30 cellular contexts compared by ENCODE assay signal in genomic region chr2:7607774-7608173, GRCh38.
"Had no signal": no experiment of that assay in that cellular context is flagged by ENCODE, and none has a peak within 500 bp of the region (broad histone marks: within the 10 kb centered on the region; RNA-seq: fewer than 3 reads in every experiment).

No MANE protein-coding gene starts in this region.

- H3K79me2 ChIP-seq: parathyroid adenoma had no signal

- DNase-seq: activated CD8-positive, alpha-beta memory T cell treated with anti-CD3 and anti-CD28 coated beads for 24 hours; activated effector memory CD4-positive, alpha-beta T cell treated with Interleukin-2 at 50 U/mL for 16 hours; activated naive CD4-positive, alpha-beta T cell treated with anti-CD3 and anti-CD28 coated beads, Interleukin-2, amount 10 ng/mL, durations not matched to agents 7 days and 5 days; activated T-cell treated with anti-CD3 and anti-CD28 coated beads, Interleukin-2, amount 50 U/mL, for 24 hours; dermis blood vessel endothelial cell; effector CD4-positive, alpha-beta T cell; foreskin keratinocyte; heart left ventricle; kidney glomerular epithelial cell; left lung; lower lobe of right lung; mesenchymal stem cell; occipital lobe; psoas muscle; sigmoid colon; small intestine; stimulated activated CD4-positive, alpha-beta T cell treated with anti-CD3 and anti-CD28 coated beads, Interleukin-4, amount 100 ng/mL, for 4 hours; stimulated activated CD8-positive, alpha-beta memory T cell treated with anti-CD3 and anti-CD28 coated beads, Interleukin-4, amount 100 ng/mL, for 48 hours; stimulated activated naive CD4-positive, alpha-beta T cell; T-helper 9 cell; trophoblast cell; uterus; WERI-Rb-1 had no signal

- H3K27me3 Mint-ChIP-seq: activated naive CD4-positive, alpha-beta T cell treated with anti-CD3 and anti-CD28 coated beads, Interleukin-2, amount 10 ng/mL, durations not matched to agents 7 days and 5 days; activated T-cell treated with anti-CD3 and anti-CD28 coated beads, Interleukin-2, amount 50 U/mL, for 24 hours; central memory CD8-positive, alpha-beta T cell had no signal

- H3K27me3 ChIP-seq: breast epithelium, esophagus muscularis mucosa, foreskin keratinocyte, heart left ventricle, left lung, sigmoid colon, uterus had no signal

- H2AFZ ChIP-seq: parathyroid adenoma had no signal

- H3K4me3 Mint-ChIP-seq: activated naive CD4-positive, alpha-beta T cell treated with anti-CD3 and anti-CD28 coated beads, Interleukin-2, amount 10 ng/mL, durations not matched to agents 7 days and 5 days; activated T-cell treated with anti-CD3 and anti-CD28 coated beads, Interleukin-2, amount 50 U/mL, for 24 hours; central memory CD8-positive, alpha-beta T cell had no signal

- ATAC-seq: activated CD4-positive, CD25-positive, alpha-beta regulatory T cell treated with anti-CD3 and anti-CD28 coated beads, Interleukin-2, amount 50 U/mL, for 24 hours; foreskin keratinocyte; heart left ventricle; left lung; lower lobe of right lung; psoas muscle had no signal

- H3K4me3 ChIP-seq: breast epithelium, esophagus muscularis mucosa, heart left ventricle, left lung, lower lobe of right lung, psoas muscle, sigmoid colon, thoracic aorta, uterus had no signal

- H3K36me3 Mint-ChIP-seq: activated naive CD4-positive, alpha-beta T cell treated with anti-CD3 and anti-CD28 coated beads, Interleukin-2, amount 10 ng/mL, durations not matched to agents 7 days and 5 days had no signal

- H3K9me3 Mint-ChIP-seq: activated naive CD4-positive, alpha-beta T cell treated with anti-CD3 and anti-CD28 coated beads, Interleukin-2, amount 10 ng/mL, durations not matched to agents 7 days and 5 days; activated T-cell treated with anti-CD3 and anti-CD28 coated beads, Interleukin-2, amount 50 U/mL, for 24 hours; central memory CD8-positive, alpha-beta T cell had no signal

- H3K27ac ChIP-seq: breast epithelium, esophagus muscularis mucosa, foreskin keratinocyte, heart left ventricle, left lung, lower lobe of right lung, parathyroid adenoma, psoas muscle, sigmoid colon, thoracic aorta, uterus, WERI-Rb-1 had no signal

- H3K36me3 ChIP-seq: breast epithelium, esophagus muscularis mucosa, heart left ventricle, left lung, lower lobe of right lung, sigmoid colon, thoracic aorta, uterus, WERI-Rb-1 had no signal

- H3K4me1 ChIP-seq: breast epithelium, esophagus muscularis mucosa, foreskin keratinocyte, heart left ventricle, left lung, lower lobe of right lung, parathyroid adenoma, psoas muscle, uterus had no signal

- H3K9me3 ChIP-seq: breast epithelium, esophagus muscularis mucosa, left lung, lower lobe of right lung, psoas muscle, sigmoid colon, thoracic aorta, uterus had no signal

- H3K9ac ChIP-seq: parathyroid adenoma had no signal

- FAIRE-seq: small intestine, TTC549 had no signal

- H3K27ac Mint-ChIP-seq: activated naive CD4-positive, alpha-beta T cell treated with anti-CD3 and anti-CD28 coated beads, Interleukin-2, amount 10 ng/mL, durations not matched to agents 7 days and 5 days; activated T-cell treated with anti-CD3 and anti-CD28 coated beads, Interleukin-2, amount 50 U/mL, for 24 hours had no signal
